ENCODE assay signal across 8 cellular contexts in the genomic region with DNA sequence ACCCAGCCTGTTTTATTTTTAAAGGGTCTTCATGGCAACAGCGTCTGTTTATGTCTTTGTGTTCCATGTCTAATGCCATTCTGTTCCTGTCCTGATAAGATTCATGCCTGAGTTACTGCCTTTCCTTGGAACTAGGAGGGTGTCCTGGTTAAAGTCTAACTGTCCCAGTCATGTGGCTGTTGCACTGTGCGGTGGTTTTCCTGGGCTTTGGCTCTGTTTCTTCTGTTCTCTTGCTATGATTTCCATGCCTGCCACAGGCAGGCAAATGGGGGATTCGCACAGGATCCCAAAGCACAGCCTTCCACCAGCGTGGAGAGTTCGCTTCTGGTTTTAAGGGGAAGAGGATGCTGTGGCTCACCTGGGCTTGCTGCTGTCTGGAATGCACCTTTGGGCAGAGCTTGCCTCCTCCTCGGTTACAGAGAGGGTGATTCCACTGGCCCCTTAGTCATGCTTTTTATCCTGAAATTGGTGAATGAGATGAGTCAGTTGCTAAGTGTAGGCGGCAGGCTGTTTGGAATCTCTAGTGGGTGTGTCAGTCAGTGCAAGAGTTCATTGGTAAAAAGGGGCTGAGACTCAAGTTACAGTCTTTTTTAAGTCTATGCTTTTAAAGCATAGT.
A peak's percentile ranks its signal among the peaks of the same experiment; 100 is the strongest.
DNase-seq lines count a peak whose midpoint lies in the region; ATAC-seq and TF ChIP-seq lines count a peak whose summit lies in the region.

No MANE protein-coding gene starts in this region.

- no peaks in the 10 kb centered on the region for H3K9me3 ChIP-seq in iPS-18a (ENCODE audit: control insufficient read depth, low read depth, low read length)

- DNase-seq in AG09309 (ENCODE audit: low read depth): peak; percentile 61
- peak; percentile 70 for DNase-seq in HT-29 (ENCODE audit: low spot score)
- DNase-seq in astrocyte of the cerebellum (ENCODE audit: low read depth): peak; percentile 79
- no peak for DNase-seq in NCI-H1417 treated with DMSO at 0.1 percent for 48 hours (lab: John Stamatoyannopoulos, UW)
- DNase-seq in D341Med (ENCODE audit: low spot score): no peak
- no peak for DNase-seq in NCI-H1048 (lab: John Stamatoyannopoulos, UW)

- peaks cover 6% of the 10 kb centered on the region for H3K4me1 ChIP-seq in iPS-18a (ENCODE audit: control insufficient read depth, low read depth, low read length)

- H3K4me3 ChIP-seq in AG09309 (ENCODE audit: control insufficient read depth, low read depth, low read length) (no peak overlapping the region), astrocyte of the cerebellum (ENCODE audit: low read depth, low read length) (no peak overlapping the region), iPS-18a (ENCODE audit: low read length) (no peak overlapping the region)

- no peak overlapping the region for H3K4me3 Mint-ChIP-seq in stimulated activated memory B cell treated with anti-CD40 and anti-IgM and Interleukin-4, amounts not matched to agents 10 μg/mL and 1 μg/mL and 100 μg/mL, for 72 hours

- no peaks in the 10 kb centered on the region for H3K27me3 Mint-ChIP-seq in stimulated activated memory B cell treated with anti-CD40 and anti-IgM and Interleukin-4, amounts not matched to agents 10 μg/mL and 1 μg/mL and 100 μg/mL, for 72 hours

- no peaks in the 10 kb centered on the region for H3K36me3 ChIP-seq in iPS-18a (ENCODE audit: control insufficient read depth, low read depth, low read length)

- H3K27ac ChIP-seq in iPS-18a (ENCODE audit: low read length): peak overlapping the region; percentile 33

- in situ Hi-C loops in astrocyte of the cerebellum (cut with HindIII; ENCODE audit: low sequenced_read_pairs): no loop called here

- H3K27ac Mint-ChIP-seq in stimulated activated memory B cell treated with anti-CD40 and anti-IgM and Interleukin-4, amounts not matched to agents 10 μg/mL and 1 μg/mL and 100 μg/mL, for 72 hours: peak overlapping the region; percentile 64

- H3K9ac ChIP-seq in iPS-18a (ENCODE audit: low read length): peak overlapping the region; percentile 25

- peaks cover 28% of the 10 kb centered on the region for H3K4me1 Mint-ChIP-seq in stimulated activated memory B cell treated with anti-CD40 and anti-IgM and Interleukin-4, amounts not matched to agents 10 μg/mL and 1 μg/mL and 100 μg/mL, for 72 hours

- ATAC-seq in stimulated activated memory B cell treated with anti-CD40 and anti-IgM and Interleukin-4, amounts not matched to agents 10 μg/mL and 1 μg/mL and 100 μg/mL, for 72 hours: no peak

- TF ChIP-seq CTCF in AG09309 (IDR thresholded peaks at IDR 0.05; ENCODE audit: control insufficient read depth, insufficient read depth, low read depth, low read length, missing control alignments): no peak
- no peak for TF ChIP-seq CTCF in astrocyte of the cerebellum (IDR thresholded peaks at IDR 0.05; ENCODE audit: low read depth, low read length, missing control alignments)

- no peaks in the 10 kb centered on the region for H3K9me3 Mint-ChIP-seq in stimulated activated memory B cell treated with anti-CD40 and anti-IgM and Interleukin-4, amounts not matched to agents 10 μg/mL and 1 μg/mL and 100 μg/mL, for 72 hours

- no peaks in the 10 kb centered on the region for H3K27me3 ChIP-seq in iPS-18a (ENCODE audit: control insufficient read depth, insufficient read depth, low read length)

- peaks cover 21% of the 10 kb centered on the region for H3K36me3 Mint-ChIP-seq in stimulated activated memory B cell treated with anti-CD40 and anti-IgM and Interleukin-4, amounts not matched to agents 10 μg/mL and 1 μg/mL and 100 μg/mL, for 72 hours

Comparison
In these comparisons a context has a peak if more than half of its experiments do, and no peak if none do; other contexts are left out.
1. DNase-seq: peak in AG09309 (single experiment), HT-29 (single experiment) and astrocyte of the cerebellum (single experiment); none in NCI-H1417 treated with DMSO at 0.1 percent for 48 hours (single experiment), D341Med (single experiment) and NCI-H1048 (single experiment).